ENCODE assay signal across 27 cellular contexts in genomic region chr2:128607440-128607839, GRCh38.
DNase-seq lines count a peak whose midpoint lies in the region; ATAC-seq and TF ChIP-seq lines count a peak whose summit lies in the region.
"Had no signal": no experiment of that assay in that cellular context is flagged by ENCODE, and none has a peak within 500 bp of the region (broad histone marks: within the 10 kb centered on the region; RNA-seq: fewer than 3 reads in every experiment).

No MANE protein-coding gene starts in this region.

- TF ChIP-seq CTCF in RWPE2 (IDR thresholded peaks at IDR 0.05; ENCODE audit: poor library complexity, severe bottlenecking) = no peak
- no peak for TF ChIP-seq CTCF in left lung (IDR thresholded peaks at IDR 0.05)
- TF ChIP-seq CTCF in thoracic aorta (IDR thresholded peaks at IDR 0.05) = no peak
- TF ChIP-seq CTCF in HFFc6 (IDR thresholded peaks at IDR 0.05) = no peak
- no peak for TF ChIP-seq CTCF in MCF 10A (IDR thresholded peaks at IDR 0.05; ENCODE audit: unreplicated experiment)

- POLR2A ChIA-PET in MCF 10A (lab: Yijun Ruan, JAX) = interaction anchor here (0.6 kb wide), 1 partner anchor 121 kb away, joined by 3 read pairs; no protein-coding TSS in a partner anchor

- DNase-seq in activated naive CD4-positive, alpha-beta T cell treated with anti-CD3 and anti-CD28 coated beads, Interleukin-2, amount 10 ng/mL, durations not matched to agents 7 days and 5 days = peak; percentile 4
- no peak for DNase-seq in activated naive CD4-positive, alpha-beta T cell treated with anti-CD3 and anti-CD28 coated beads, Interleukin-2, amount 50 U/mL, for 16 hours
- DNase-seq in RWPE2 (ENCODE audit: low spot score) = peak; percentile 27
- peak; percentile 28 to 41 for DNase-seq in left lung
- no peak for DNase-seq in thoracic aorta (ENCODE audit: low spot score)
- no peak for DNase-seq in DMS53 (lab: John Stamatoyannopoulos, UW)
- DNase-seq in HFFc6 = no peak
- DNase-seq in MCF 10A (ENCODE audit: unreplicated experiment) = no peak
- DNase-seq: activated CD4-positive, alpha-beta T cell treated with anti-CD3 and anti-CD28 coated beads, Interleukin-2, amount 50 U/mL, for 4 hours; activated CD8-positive, alpha-beta memory T cell treated with anti-CD3 and anti-CD28 coated beads, Interleukin-2, amount 10 ng/mL, durations not matched to agents 7 days and 5 days; activated T-cell treated with anti-CD3 and anti-CD28 coated beads, Interleukin-2, amount 50 U/mL, for 4 hours; amniotic stem cell; brain microvascular endothelial cell; CD4-positive, CD25-positive, alpha-beta regulatory T cell; DMS 273 treated with DMSO at 0.1 percent for 48 hours; EL; left cardiac atrium; NCI-H1105; NCI-H187 treated with DMSO at 0.1 percent for 48 hours; NCI-H2171; stimulated activated CD4-positive, alpha-beta T cell treated with anti-CD3 and anti-CD28 coated beads, Interleukin-12 subunit alpha, Interleukin-12 subunit beta, amount 100 ng/mL, for 4 hours; stimulated activated CD4-positive, alpha-beta T cell treated with anti-CD3 and anti-CD28 coated beads, Interleukin-4, amount 100 ng/mL, for 1 hour; T-helper 1 cell had no signal

- no peaks in the 10 kb centered on the region for H3K36me3 Mint-ChIP-seq in activated naive CD4-positive, alpha-beta T cell treated with anti-CD3 and anti-CD28 coated beads, Interleukin-2, amount 10 ng/mL, durations not matched to agents 7 days and 5 days
- H3K36me3 Mint-ChIP-seq in HFFc6 (ENCODE audit: low read depth) (no peaks in the 10 kb centered on the region), MCF 10A (ENCODE audit: insufficient read depth, unreplicated experiment) (no peaks in the 10 kb centered on the region)
- H3K36me3 Mint-ChIP-seq: activated CD8-positive, alpha-beta memory T cell treated with anti-CD3 and anti-CD28 coated beads, Interleukin-2, amount 10 ng/mL, durations not matched to agents 7 days and 5 days; CD4-positive, CD25-positive, alpha-beta regulatory T cell; memory B cell; type B pancreatic cell had no signal

- no peaks in the 10 kb centered on the region for H3K27me3 Mint-ChIP-seq in activated naive CD4-positive, alpha-beta T cell treated with anti-CD3 and anti-CD28 coated beads, Interleukin-2, amount 10 ng/mL, durations not matched to agents 7 days and 5 days
- H3K27me3 Mint-ChIP-seq in HFFc6 (ENCODE audit: insufficient read depth) = peaks cover 10% of the 10 kb centered on the region
- no peaks in the 10 kb centered on the region for H3K27me3 Mint-ChIP-seq in MCF 10A (ENCODE audit: insufficient read depth, unreplicated experiment)

- no peak overlapping the region for H3K27ac Mint-ChIP-seq in activated naive CD4-positive, alpha-beta T cell treated with anti-CD3 and anti-CD28 coated beads, Interleukin-2, amount 10 ng/mL, durations not matched to agents 7 days and 5 days
- H3K27ac Mint-ChIP-seq in HFFc6 (no peak overlapping the region), MCF 10A (ENCODE audit: low read depth, unreplicated experiment) (no peak overlapping the region)
- H3K27ac Mint-ChIP-seq: activated CD8-positive, alpha-beta memory T cell treated with anti-CD3 and anti-CD28 coated beads, Interleukin-2, amount 10 ng/mL, durations not matched to agents 7 days and 5 days; CD4-positive, CD25-positive, alpha-beta regulatory T cell; memory B cell; type B pancreatic cell had no signal

- H3K4me3 ChIP-seq in RWPE2 (ENCODE audit: severe bottlenecking) (no peak overlapping the region), left lung (no peak overlapping the region), thoracic aorta (peak overlapping the region; percentile 54)
- H3K4me3 ChIP-seq: gastroesophageal sphincter had no signal

- H3K9me3 ChIP-seq in RWPE2 (ENCODE audit: severe bottlenecking) (no peaks in the 10 kb centered on the region), left lung (no peaks in the 10 kb centered on the region), thoracic aorta (no peaks in the 10 kb centered on the region)
- H3K9me3 ChIP-seq: gastroesophageal sphincter had no signal

- H3K27me3 ChIP-seq in RWPE2 (ENCODE audit: insufficient read depth, poor library complexity, severe bottlenecking) (no peaks in the 10 kb centered on the region), left lung (no peaks in the 10 kb centered on the region), thoracic aorta (replicated peaks; ENCODE audit: insufficient read depth) (no peaks in the 10 kb centered on the region)
- H3K27me3 ChIP-seq: brain microvascular endothelial cell, gastroesophageal sphincter had no signal

- H3K9me3 Mint-ChIP-seq in activated naive CD4-positive, alpha-beta T cell treated with anti-CD3 and anti-CD28 coated beads, Interleukin-2, amount 10 ng/mL, durations not matched to agents 7 days and 5 days = no peaks in the 10 kb centered on the region
- H3K9me3 Mint-ChIP-seq in HFFc6 = no peaks in the 10 kb centered on the region
- H3K9me3 Mint-ChIP-seq in MCF 10A (ENCODE audit: unreplicated experiment) = no peaks in the 10 kb centered on the region
- H3K9me3 Mint-ChIP-seq: activated T-cell treated with anti-CD3 and anti-CD28 coated beads, Interleukin-2, amount 50 U/mL, for 4 hours; CD4-positive, CD25-positive, alpha-beta regulatory T cell; memory B cell; type B pancreatic cell had no signal

- H3K36me3 ChIP-seq in RWPE2 (ENCODE audit: low read depth) = no peaks in the 10 kb centered on the region
- H3K36me3 ChIP-seq in left lung = no peaks in the 10 kb centered on the region
- H3K36me3 ChIP-seq in thoracic aorta = no peaks in the 10 kb centered on the region
- H3K36me3 ChIP-seq: brain microvascular endothelial cell, gastroesophageal sphincter had no signal

- intact Hi-C loops in left lung (cut with DNase I) = no loop called here
- intact Hi-C loops in MCF 10A (cut with micrococcal nuclease) = no loop called here

- CTCF ChIA-PET in activated naive CD4-positive, alpha-beta T cell treated with anti-CD3 and anti-CD28 coated beads, Interleukin-2, amount 10 ng/mL, durations not matched to agents 7 days and 5 days (lab: Charles Lee) = no interaction called here
- CTCF ChIA-PET in MCF 10A (lab: Yijun Ruan, JAX) = no interaction called here

- no TSS peak for BruUV-seq in MCF 10A (replicated peaks; lab: Mats Ljungman, UMichigan)

- no peak for ATAC-seq in RWPE2 (ENCODE audit: low read depth)
- ATAC-seq in left lung = peak; percentile 19
- ATAC-seq in thoracic aorta (ENCODE audit: insufficient number of reproducible peaks, low FRiP score, low read depth) = no peak
- ATAC-seq: activated CD4-positive, CD25-positive, alpha-beta regulatory T cell treated with anti-CD3 and anti-CD28 coated beads, Interleukin-2, amount 50 U/mL, for 24 hours; activated CD8-positive, alpha-beta memory T cell treated with anti-CD3 and anti-CD28 coated beads, Interleukin-2, amount 10 ng/mL, durations not matched to agents 7 days and 5 days; activated T-cell treated with anti-CD3 and anti-CD28 coated beads, Interleukin-2, amount 50 U/mL, for 4 hours; gastroesophageal sphincter had no signal

- no peaks in the 10 kb centered on the region for H3K4me1 ChIP-seq in RWPE2 (ENCODE audit: insufficient read depth, poor library complexity, severe bottlenecking)
- H3K4me1 ChIP-seq in left lung = peaks cover 0 to 4% of the 10 kb centered on the region in 2 donors
- peaks cover 0 to 15% of the 10 kb centered on the region in 2 donors for H3K4me1 ChIP-seq in thoracic aorta (ENCODE audit: control insufficient read depth in 1 of 2, low read depth in 2 of 2)
- H3K4me1 ChIP-seq: gastroesophageal sphincter had no signal

- H3K4me3 Mint-ChIP-seq in activated naive CD4-positive, alpha-beta T cell treated with anti-CD3 and anti-CD28 coated beads, Interleukin-2, amount 10 ng/mL, durations not matched to agents 7 days and 5 days = no peak overlapping the region
- no peak overlapping the region for H3K4me3 Mint-ChIP-seq in HFFc6
- no peak overlapping the region for H3K4me3 Mint-ChIP-seq in MCF 10A (ENCODE audit: unreplicated experiment)
- H3K4me3 Mint-ChIP-seq: activated CD8-positive, alpha-beta memory T cell treated with anti-CD3 and anti-CD28 coated beads, Interleukin-2, amount 10 ng/mL, durations not matched to agents 7 days and 5 days; activated T-cell treated with anti-CD3 and anti-CD28 coated beads, Interleukin-2, amount 50 U/mL, for 4 hours; CD4-positive, CD25-positive, alpha-beta regulatory T cell; memory B cell; type B pancreatic cell had no signal

- H3K27ac ChIP-seq in RWPE2 (ENCODE audit: poor library complexity, severe bottlenecking) = no peak overlapping the region
- no peak overlapping the region for H3K27ac ChIP-seq in left lung
- peak overlapping the region in 1 of 2 donors; percentile 44 for H3K27ac ChIP-seq in thoracic aorta
- H3K27ac ChIP-seq: brain microvascular endothelial cell, gastroesophageal sphincter had no signal

- H3K4me1 Mint-ChIP-seq in activated naive CD4-positive, alpha-beta T cell treated with anti-CD3 and anti-CD28 coated beads, Interleukin-2, amount 10 ng/mL, durations not matched to agents 7 days and 5 days = no peaks in the 10 kb centered on the region
- H3K4me1 Mint-ChIP-seq in HFFc6 (ENCODE audit: low read depth) (no peaks in the 10 kb centered on the region), MCF 10A (ENCODE audit: insufficient read depth, unreplicated experiment) (peaks cover 6% of the 10 kb centered on the region)
- H3K4me1 Mint-ChIP-seq: activated CD8-positive, alpha-beta memory T cell treated with anti-CD3 and anti-CD28 coated beads, Interleukin-2, amount 10 ng/mL, durations not matched to agents 7 days and 5 days; CD4-positive, CD25-positive, alpha-beta regulatory T cell; memory B cell had no signal

Comparison
In these comparisons a context has a peak if more than half of its experiments do, and no peak if none do; other contexts are left out.
1. DNase-seq: peak in activated naive CD4-positive, alpha-beta T cell treated with anti-CD3 and anti-CD28 coated beads, Interleukin-2, amount 10 ng/mL, durations not matched to agents 7 days and 5 days (single experiment), RWPE2 (single experiment) and left lung (2 of 2); none in activated naive CD4-positive, alpha-beta T cell treated with anti-CD3 and anti-CD28 coated beads, Interleukin-2, amount 50 U/mL, for 16 hours (single experiment), thoracic aorta (single experiment), DMS53 (single experiment), HFFc6 (single experiment) and MCF 10A (single experiment).